1 cellular context compared by ENCODE assay signal in the genomic region with DNA sequence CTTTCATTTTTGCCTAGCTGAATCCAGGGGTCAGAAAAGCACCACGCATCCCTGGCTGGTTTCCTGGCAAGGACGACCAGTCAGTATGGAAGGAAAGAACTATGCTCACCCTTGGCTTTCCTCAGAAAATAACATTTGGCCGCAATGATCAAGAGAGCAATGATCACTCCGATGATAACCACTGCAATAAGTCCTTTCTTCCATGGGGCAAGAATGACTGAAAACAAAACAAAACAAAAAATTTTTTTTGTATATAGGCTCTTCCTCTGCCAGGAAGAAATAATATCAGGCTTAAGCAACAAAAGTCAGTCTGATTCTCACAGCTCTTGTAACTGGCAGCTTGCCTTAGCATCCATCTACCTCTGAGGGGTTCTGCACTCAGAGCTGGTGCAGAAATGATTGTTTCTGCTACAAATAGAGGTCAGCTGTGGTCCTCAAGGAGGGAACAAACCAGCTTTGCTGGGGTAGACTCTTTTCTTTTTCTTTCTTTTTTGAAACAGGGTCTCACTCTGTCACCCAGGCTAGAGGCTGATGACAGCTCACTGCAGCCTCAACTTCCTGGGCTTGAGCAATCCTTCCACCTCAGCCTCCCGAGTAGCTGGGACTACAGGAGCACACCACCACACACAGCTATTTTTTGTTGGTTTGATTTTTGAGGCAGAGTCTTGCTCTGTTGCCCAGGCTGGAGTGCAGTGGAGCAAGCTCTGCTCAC.
TF ChIP-seq lines count a peak whose summit lies in the region.

No MANE protein-coding gene starts in this region.

TF ChIP-seq in GM23338, 12 proteins besides CTCF, POLR2A, EP300 and RAD21 (continued from another document):
- TF ChIP-seq, protein P1, sequence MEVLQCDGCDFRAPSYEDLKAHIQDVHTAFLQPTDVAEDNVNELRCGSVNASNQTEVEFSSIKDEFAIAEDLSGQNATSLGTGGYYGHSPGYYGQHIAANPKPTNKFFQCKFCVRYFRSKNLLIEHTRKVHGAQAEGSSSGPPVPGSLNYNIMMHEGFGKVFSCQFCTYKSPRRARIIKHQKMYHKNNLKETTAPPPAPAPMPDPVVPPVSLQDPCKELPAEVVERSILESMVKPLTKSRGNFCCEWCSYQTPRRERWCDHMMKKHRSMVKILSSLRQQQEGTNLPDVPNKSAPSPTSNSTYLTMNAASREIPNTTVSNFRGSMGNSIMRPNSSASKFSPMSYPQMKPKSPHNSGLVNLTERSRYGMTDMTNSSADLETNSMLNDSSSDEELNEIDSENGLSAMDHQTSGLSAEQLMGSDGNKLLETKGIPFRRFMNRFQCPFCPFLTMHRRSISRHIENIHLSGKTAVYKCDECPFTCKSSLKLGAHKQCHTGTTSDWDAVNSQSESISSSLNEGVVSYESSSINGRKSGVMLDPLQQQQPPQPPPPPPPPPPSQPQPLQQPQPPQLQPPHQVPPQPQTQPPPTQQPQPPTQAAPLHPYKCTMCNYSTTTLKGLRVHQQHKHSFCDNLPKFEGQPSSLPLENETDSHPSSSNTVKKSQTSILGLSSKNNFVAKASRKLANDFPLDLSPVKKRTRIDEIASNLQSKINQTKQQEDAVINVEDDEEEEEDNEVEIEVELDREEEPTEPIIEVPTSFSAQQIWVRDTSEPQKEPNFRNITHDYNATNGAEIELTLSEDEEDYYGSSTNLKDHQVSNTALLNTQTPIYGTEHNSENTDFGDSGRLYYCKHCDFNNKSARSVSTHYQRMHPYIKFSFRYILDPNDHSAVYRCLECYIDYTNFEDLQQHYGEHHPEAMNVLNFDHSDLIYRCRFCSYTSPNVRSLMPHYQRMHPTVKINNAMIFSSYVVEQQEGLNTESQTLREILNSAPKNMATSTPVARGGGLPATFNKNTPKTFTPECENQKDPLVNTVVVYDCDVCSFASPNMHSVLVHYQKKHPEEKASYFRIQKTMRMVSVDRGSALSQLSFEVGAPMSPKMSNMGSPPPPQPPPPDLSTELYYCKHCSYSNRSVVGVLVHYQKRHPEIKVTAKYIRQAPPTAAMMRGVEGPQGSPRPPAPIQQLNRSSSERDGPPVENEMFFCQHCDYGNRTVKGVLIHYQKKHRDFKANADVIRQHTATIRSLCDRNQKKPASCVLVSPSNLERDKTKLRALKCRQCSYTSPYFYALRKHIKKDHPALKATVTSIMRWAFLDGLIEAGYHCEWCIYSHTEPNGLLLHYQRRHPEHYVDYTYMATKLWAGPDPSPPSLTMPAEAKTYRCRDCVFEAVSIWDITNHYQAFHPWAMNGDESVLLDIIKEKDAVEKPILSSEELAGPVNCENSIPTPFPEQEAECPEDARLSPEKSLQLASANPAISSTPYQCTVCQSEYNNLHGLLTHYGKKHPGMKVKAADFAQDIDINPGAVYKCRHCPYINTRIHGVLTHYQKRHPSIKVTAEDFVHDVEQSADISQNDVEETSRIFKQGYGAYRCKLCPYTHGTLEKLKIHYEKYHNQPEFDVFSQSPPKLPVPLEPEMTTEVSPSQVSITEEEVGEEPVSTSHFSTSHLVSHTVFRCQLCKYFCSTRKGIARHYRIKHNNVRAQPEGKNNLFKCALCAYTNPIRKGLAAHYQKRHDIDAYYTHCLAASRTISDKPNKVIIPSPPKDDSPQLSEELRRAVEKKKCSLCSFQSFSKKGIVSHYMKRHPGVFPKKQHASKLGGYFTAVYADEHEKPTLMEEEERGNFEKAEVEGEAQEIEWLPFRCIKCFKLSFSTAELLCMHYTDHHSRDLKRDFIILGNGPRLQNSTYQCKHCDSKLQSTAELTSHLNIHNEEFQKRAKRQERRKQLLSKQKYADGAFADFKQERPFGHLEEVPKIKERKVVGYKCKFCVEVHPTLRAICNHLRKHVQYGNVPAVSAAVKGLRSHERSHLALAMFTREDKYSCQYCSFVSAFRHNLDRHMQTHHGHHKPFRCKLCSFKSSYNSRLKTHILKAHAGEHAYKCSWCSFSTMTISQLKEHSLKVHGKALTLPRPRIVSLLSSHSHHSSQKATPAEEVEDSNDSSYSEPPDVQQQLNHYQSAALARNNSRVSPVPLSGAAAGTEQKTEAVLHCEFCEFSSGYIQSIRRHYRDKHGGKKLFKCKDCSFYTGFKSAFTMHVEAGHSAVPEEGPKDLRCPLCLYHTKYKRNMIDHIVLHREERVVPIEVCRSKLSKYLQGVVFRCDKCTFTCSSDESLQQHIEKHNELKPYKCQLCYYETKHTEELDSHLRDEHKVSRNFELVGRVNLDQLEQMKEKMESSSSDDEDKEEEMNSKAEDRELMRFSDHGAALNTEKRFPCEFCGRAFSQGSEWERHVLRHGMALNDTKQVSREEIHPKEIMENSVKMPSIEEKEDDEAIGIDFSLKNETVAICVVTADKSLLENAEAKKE (CRISPR knock-in tag; IDR thresholded peaks at IDR 0.05): no peak
- no peak for TF ChIP-seq STAT1 (IDR thresholded peaks at IDR 0.05; ENCODE audit: unreplicated experiment)
- TF ChIP-seq POLR2AphosphoS5 (IDR thresholded peaks at IDR 0.05; ENCODE audit: low read depth): no peak
- TF ChIP-seq, protein P2, sequence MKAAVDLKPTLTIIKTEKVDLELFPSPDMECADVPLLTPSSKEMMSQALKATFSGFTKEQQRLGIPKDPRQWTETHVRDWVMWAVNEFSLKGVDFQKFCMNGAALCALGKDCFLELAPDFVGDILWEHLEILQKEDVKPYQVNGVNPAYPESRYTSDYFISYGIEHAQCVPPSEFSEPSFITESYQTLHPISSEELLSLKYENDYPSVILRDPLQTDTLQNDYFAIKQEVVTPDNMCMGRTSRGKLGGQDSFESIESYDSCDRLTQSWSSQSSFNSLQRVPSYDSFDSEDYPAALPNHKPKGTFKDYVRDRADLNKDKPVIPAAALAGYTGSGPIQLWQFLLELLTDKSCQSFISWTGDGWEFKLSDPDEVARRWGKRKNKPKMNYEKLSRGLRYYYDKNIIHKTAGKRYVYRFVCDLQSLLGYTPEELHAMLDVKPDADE (IDR thresholded peaks at IDR 0.05): no peak
- TF ChIP-seq ZNF114 (CRISPR knock-in tag; IDR thresholded peaks at IDR 0.05): no peak
- TF ChIP-seq ZNF331 (CRISPR knock-in tag; IDR thresholded peaks at IDR 0.05; ENCODE audit: low read depth): no peak
- TF ChIP-seq EZH2phosphoT487 (IDR thresholded peaks at IDR 0.05; ENCODE audit: unreplicated experiment): no peak
- TF ChIP-seq NANOG (IDR thresholded peaks at IDR 0.05; ENCODE audit: borderline replicate concordance): no peak
- no peak for TF ChIP-seq EZH2 (IDR thresholded peaks at IDR 0.05; ENCODE audit: low read depth, unreplicated experiment)
